In genomic region chr11:31764766-31765165, GRCh38 we compare ENCODE assay signal across 18 cellular contexts. TPM values are rescaled to one million over a fixed set of nuclear protein-coding genes. Genes with fewer than 3 reads are reported as not detected.
"Had no signal": no experiment of that assay in that cellular context is flagged by ENCODE, and none has a peak within 500 bp of the region (broad histone marks: within the 10 kb centered on the region; RNA-seq: fewer than 3 reads in every experiment).

No MANE protein-coding gene starts in this region.

- DNase-seq: activated CD4-positive, alpha-beta T cell treated with anti-CD3 and anti-CD28 coated beads, Interleukin-2, amount 10 ng/mL, durations not matched to agents 7 days and 5 days; activated CD4-positive, CD25-positive, alpha-beta regulatory T cell; activated naive CD4-positive, alpha-beta T cell treated with anti-CD3 and anti-CD28 coated beads for 36 hours; activated T-cell treated with anti-CD3 and anti-CD28 coated beads for 4 hours; body of pancreas; foreskin keratinocyte; naive thymus-derived CD8-positive, alpha-beta T cell; occipital lobe; sigmoid colon; stimulated activated CD4-positive, alpha-beta T cell treated with anti-CD3 and anti-CD28 coated beads, Interleukin-2, amount 100 ng/mL, for 24 hours; stimulated activated naive CD4-positive, alpha-beta T cell had no signal

- H3K9me3 ChIP-seq: body of pancreas, prostate gland, sigmoid colon had no signal

- H3K36me3 ChIP-seq: prostate gland, sigmoid colon had no signal

- H3K4me1 Mint-ChIP-seq: activated CD4-positive, alpha-beta T cell treated with anti-CD3 and anti-CD28 coated beads, Interleukin-2, amount 10 ng/mL, durations not matched to agents 7 days and 5 days; activated T-helper 17 cell treated with anti-CD3 and anti-CD28 coated beads, Interleukin-2, amount 50 U/mL, for 72 hours; central memory CD8-positive, alpha-beta T cell; naive thymus-derived CD8-positive, alpha-beta T cell had no signal

- H3K4me1 ChIP-seq: body of pancreas, foreskin keratinocyte, prostate gland, sigmoid colon had no signal

- H3K27me3 ChIP-seq: body of pancreas, foreskin keratinocyte, sigmoid colon had no signal

- H3K27ac ChIP-seq: body of pancreas, foreskin keratinocyte, prostate gland, sigmoid colon had no signal

- H3K4me3 Mint-ChIP-seq: activated CD4-positive, alpha-beta T cell treated with anti-CD3 and anti-CD28 coated beads, Interleukin-2, amount 10 ng/mL, durations not matched to agents 7 days and 5 days; activated naive CD4-positive, alpha-beta T cell treated with anti-CD3 and anti-CD28 coated beads for 36 hours; activated T-helper 17 cell treated with anti-CD3 and anti-CD28 coated beads, Interleukin-2, amount 50 U/mL, for 72 hours; central memory CD8-positive, alpha-beta T cell; dendritic cell treated with granulocyte-macrophage colony-stimulating factor and Interleukin-4, amounts not matched to agents 40 ng/mL and 50 ng/mL, for 4 days; naive thymus-derived CD8-positive, alpha-beta T cell; type B pancreatic cell had no signal

- H3K9me3 Mint-ChIP-seq: activated CD4-positive, alpha-beta T cell treated with anti-CD3 and anti-CD28 coated beads, Interleukin-2, amount 10 ng/mL, durations not matched to agents 7 days and 5 days; activated naive CD4-positive, alpha-beta T cell treated with anti-CD3 and anti-CD28 coated beads for 36 hours; activated T-helper 17 cell treated with anti-CD3 and anti-CD28 coated beads, Interleukin-2, amount 50 U/mL, for 72 hours; central memory CD8-positive, alpha-beta T cell; dendritic cell treated with granulocyte-macrophage colony-stimulating factor and Interleukin-4, amounts not matched to agents 40 ng/mL and 50 ng/mL, for 4 days; naive thymus-derived CD8-positive, alpha-beta T cell; type B pancreatic cell had no signal

- ATAC-seq: activated T-helper 17 cell treated with anti-CD3 and anti-CD28 coated beads, Interleukin-2, amount 50 U/mL, for 72 hours; body of pancreas; foreskin keratinocyte; naive thymus-derived CD8-positive, alpha-beta T cell had no signal

- H3K36me3 Mint-ChIP-seq: type B pancreatic cell had no signal

- H3K4me3 ChIP-seq: body of pancreas, prostate gland, sigmoid colon had no signal

- H3K27ac Mint-ChIP-seq: activated CD4-positive, alpha-beta T cell treated with anti-CD3 and anti-CD28 coated beads, Interleukin-2, amount 10 ng/mL, durations not matched to agents 7 days and 5 days; activated naive CD4-positive, alpha-beta T cell treated with anti-CD3 and anti-CD28 coated beads for 36 hours; activated T-helper 17 cell treated with anti-CD3 and anti-CD28 coated beads, Interleukin-2, amount 50 U/mL, for 72 hours; dendritic cell treated with granulocyte-macrophage colony-stimulating factor and Interleukin-4, amounts not matched to agents 40 ng/mL and 50 ng/mL, for 4 days; naive thymus-derived CD8-positive, alpha-beta T cell; type B pancreatic cell had no signal

- H3K27me3 Mint-ChIP-seq: activated CD4-positive, alpha-beta T cell treated with anti-CD3 and anti-CD28 coated beads, Interleukin-2, amount 10 ng/mL, durations not matched to agents 7 days and 5 days; activated T-helper 17 cell treated with anti-CD3 and anti-CD28 coated beads, Interleukin-2, amount 50 U/mL, for 72 hours; central memory CD8-positive, alpha-beta T cell; dendritic cell treated with granulocyte-macrophage colony-stimulating factor and Interleukin-4, amounts not matched to agents 40 ng/mL and 50 ng/mL, for 4 days; naive thymus-derived CD8-positive, alpha-beta T cell; type B pancreatic cell had no signal

RNA-seq across cellular contexts. Expression of gene PAX6, which starts 46.4 kb away (rescaled TPM):
- total RNA-seq: activated CD4-positive, alpha-beta T cell treated with anti-CD3 and anti-CD28 coated beads, Interleukin-2, amount 10 ng/mL, durations not matched to agents 7 days and 5 days; activated CD8-positive, alpha-beta memory T cell treated with anti-CD3 and anti-CD28 coated beads for 36 hours; activated T-helper 17 cell treated with anti-CD3 and anti-CD28 coated beads, Interleukin-2, amount 50 U/mL, for 72 hours; foreskin keratinocyte; lung microvascular endothelial cell; naive thymus-derived CD8-positive, alpha-beta T cell; sigmoid colon had no signal
